ENCODE assay signal across 7 cellular contexts in the genomic region with DNA sequence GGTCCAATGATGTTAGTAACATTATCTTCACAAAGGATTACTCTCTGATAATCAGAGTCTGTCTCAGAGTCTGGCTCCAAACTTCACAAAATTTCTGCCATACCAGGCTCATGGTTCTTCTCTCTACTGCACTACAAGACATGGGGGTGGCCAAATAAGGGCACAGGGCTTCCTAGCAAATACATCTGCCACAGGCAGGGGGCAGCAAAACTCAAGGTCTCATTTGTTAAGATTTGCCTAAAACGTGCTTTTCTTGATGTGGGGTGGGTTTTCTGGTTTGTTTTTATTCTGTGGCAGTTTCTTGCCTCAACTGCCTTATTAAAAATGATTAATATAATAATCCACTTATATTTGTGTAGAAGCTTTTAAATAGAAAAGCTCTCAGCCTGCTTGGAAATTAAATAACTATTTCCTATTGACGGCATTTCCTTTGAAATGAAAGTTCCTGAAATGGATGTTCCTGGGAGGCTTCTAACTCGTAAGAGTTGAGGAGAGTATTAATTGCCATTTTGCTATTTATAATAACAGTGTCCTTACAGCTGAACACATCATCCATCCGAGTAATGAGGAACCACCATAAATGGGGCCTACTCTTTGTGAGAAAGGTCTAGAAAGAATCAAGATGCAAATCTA. TPM values are rescaled to one million over a fixed set of nuclear protein-coding genes. Genes with fewer than 3 reads are reported as not detected.
A peak's percentile ranks its signal among the peaks of the same experiment; 100 is the strongest.
DNase-seq lines count a peak whose midpoint lies in the region; ATAC-seq and TF ChIP-seq lines count a peak whose summit lies in the region.

No MANE protein-coding gene starts in this region.

- peaks cover 16% of the 10 kb centered on the region for H3K27me3 Mint-ChIP-seq in activated CD4-positive, alpha-beta T cell treated with anti-CD3 and anti-CD28 coated beads, Interleukin-2, amount 10 ng/mL, durations not matched to agents 24 days and 14 days
- H3K27me3 Mint-ChIP-seq in effector memory CD8-positive, alpha-beta T cell, result peaks cover 6 to 26% of the 10 kb centered on the region in 2 donors

- H3K4me3 ChIP-seq in GM12864 (ENCODE audit: low read depth, low read length), result no peak overlapping the region

- intact Hi-C loops in activated CD4-positive, alpha-beta T cell treated with anti-CD3 and anti-CD28 coated beads, Interleukin-2, amount 10 ng/mL, durations not matched to agents 24 days and 14 days (cut with micrococcal nuclease), result loop anchor here (1.0 kb wide), 2 partner anchors 63 to 98 kb away; no protein-coding TSS in a partner anchor

- no peaks in the 10 kb centered on the region for H3K4me1 Mint-ChIP-seq in activated CD4-positive, alpha-beta T cell treated with anti-CD3 and anti-CD28 coated beads, Interleukin-2, amount 10 ng/mL, durations not matched to agents 24 days and 14 days
- peaks cover 0 to 7% of the 10 kb centered on the region in 2 donors for H3K4me1 Mint-ChIP-seq in effector memory CD8-positive, alpha-beta T cell (ENCODE audit: low read depth in 2 of 2)

- no peaks in the 10 kb centered on the region for H3K36me3 Mint-ChIP-seq in activated CD4-positive, alpha-beta T cell treated with anti-CD3 and anti-CD28 coated beads, Interleukin-2, amount 10 ng/mL, durations not matched to agents 24 days and 14 days (ENCODE audit: low read depth)
- H3K36me3 Mint-ChIP-seq in effector memory CD8-positive, alpha-beta T cell (ENCODE audit: insufficient read depth), result no peaks in the 10 kb centered on the region

- H3K4me3 Mint-ChIP-seq in activated CD4-positive, alpha-beta T cell treated with anti-CD3 and anti-CD28 coated beads, Interleukin-2, amount 10 ng/mL, durations not matched to agents 24 days and 14 days, result no peak overlapping the region
- H3K4me3 Mint-ChIP-seq in effector memory CD8-positive, alpha-beta T cell, result no peak overlapping the region

- H3K9me3 Mint-ChIP-seq in activated CD4-positive, alpha-beta T cell treated with anti-CD3 and anti-CD28 coated beads, Interleukin-2, amount 10 ng/mL, durations not matched to agents 24 days and 14 days, result no peaks in the 10 kb centered on the region
- H3K9me3 Mint-ChIP-seq in effector memory CD8-positive, alpha-beta T cell, result no peaks in the 10 kb centered on the region

- no peak overlapping the region for H3K27ac Mint-ChIP-seq in activated CD4-positive, alpha-beta T cell treated with anti-CD3 and anti-CD28 coated beads, Interleukin-2, amount 10 ng/mL, durations not matched to agents 24 days and 14 days
- no peak overlapping the region for H3K27ac Mint-ChIP-seq in effector memory CD8-positive, alpha-beta T cell

- DNase-seq in GM12864 (ENCODE audit: low read depth) (peak; percentile 24), NCI-H345 treated with DMSO at 0.1 percent for 48 hours (lab: John Stamatoyannopoulos, UW; ENCODE audit: unreplicated experiment) (peak; percentile 31), myocyte (ENCODE audit: low read depth) (peak; percentile 62), superior temporal gyrus (ENCODE audit: extremely low spot score) (peak; percentile 40)
- peak; percentile 84 for DNase-seq in activated CD4-positive, alpha-beta T cell treated with anti-CD3 and anti-CD28 coated beads, Interleukin-2, amount 10 ng/mL, durations not matched to agents 24 days and 14 days
- peak; percentile 38 to 49 (median 43) for DNase-seq in effector memory CD8-positive, alpha-beta T cell

- peak; percentile 70 for TF ChIP-seq CTCF in GM12864 (IDR thresholded peaks at IDR 0.05; ENCODE audit: low read depth, low read length, missing control alignments)

- ATAC-seq in HG03060 (IDR thresholded peaks at IDR 0.05; ENCODE audit: low read depth, unreplicated experiment), result peak; percentile 73
- ATAC-seq in effector memory CD8-positive, alpha-beta T cell (replicated peaks), result peak; percentile 84

RNA-seq across cellular contexts. Expression of a gene that starts 53.8 kb away (rescaled TPM):
- total RNA-seq in activated CD4-positive, alpha-beta T cell treated with anti-CD3 and anti-CD28 coated beads, Interleukin-2, amount 10 ng/mL, durations not matched to agents 24 days and 14 days, result not detected in 2 replicates
- total RNA-seq in myocyte, result not detected in 2 replicates
- polyA plus RNA-seq in myocyte (2012), result not detected

Comparison
In these comparisons a context has a peak if more than half of its experiments do, and no peak if none do; other contexts are left out.
1. DNase-seq: peak in every context shown above with its lines; median percentile 84 in activated CD4-positive, alpha-beta T cell treated with anti-CD3 and anti-CD28 coated beads, Interleukin-2, amount 10 ng/mL, durations not matched to agents 24 days and 14 days; 62 in myocyte; 43 in effector memory CD8-positive, alpha-beta T cell; 40 in superior temporal gyrus; 31 in NCI-H345 treated with DMSO at 0.1 percent for 48 hours; 24 in GM12864.